In the genomic region with DNA sequence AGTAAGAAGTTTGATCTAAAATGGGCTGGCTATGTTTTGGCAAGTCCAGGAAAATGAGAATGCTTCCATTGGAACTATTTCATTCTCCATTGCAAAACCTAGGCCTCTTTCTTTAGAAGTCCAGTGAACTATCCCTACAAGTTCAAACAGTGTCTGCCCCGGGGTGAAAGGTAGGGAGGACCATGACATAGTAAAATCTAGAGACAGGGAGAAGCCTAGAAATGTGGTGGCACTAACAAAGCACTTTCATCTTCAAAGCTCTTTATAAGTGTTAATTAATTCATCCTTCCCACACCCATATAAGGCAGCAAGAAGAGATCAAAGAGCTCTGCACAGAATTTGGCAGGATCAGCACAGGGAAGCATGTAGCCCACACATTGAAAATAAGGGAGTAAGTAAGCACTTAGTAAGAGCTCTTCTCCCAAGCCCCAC, we compare ENCODE assay signal across 2 cellular contexts.
TF ChIP-seq lines count a peak whose summit lies in the region.

No MANE protein-coding gene starts in this region.

TF ChIP-seq in IMR-90, 13 proteins besides CTCF, POLR2A, EP300 and RAD21 (continued from another document):
- TF ChIP-seq MAFK (IDR thresholded peaks at IDR 0.05; ENCODE audit: low read depth, low read length) = no peak
- no peak for TF ChIP-seq RFX5 (IDR thresholded peaks at IDR 0.05; ENCODE audit: low read depth, low read length)
- TF ChIP-seq MXI1 (IDR thresholded peaks at IDR 0.05; ENCODE audit: borderline replicate concordance, low read depth, low read length) = no peak
- TF ChIP-seq MAZ (IDR thresholded peaks at IDR 0.05; ENCODE audit: borderline replicate concordance, low read depth, low read length) = no peak
- TF ChIP-seq FOS (IDR thresholded peaks at IDR 0.05; ENCODE audit: low read depth, low read length) = no peak
- TF ChIP-seq, protein P1, sequence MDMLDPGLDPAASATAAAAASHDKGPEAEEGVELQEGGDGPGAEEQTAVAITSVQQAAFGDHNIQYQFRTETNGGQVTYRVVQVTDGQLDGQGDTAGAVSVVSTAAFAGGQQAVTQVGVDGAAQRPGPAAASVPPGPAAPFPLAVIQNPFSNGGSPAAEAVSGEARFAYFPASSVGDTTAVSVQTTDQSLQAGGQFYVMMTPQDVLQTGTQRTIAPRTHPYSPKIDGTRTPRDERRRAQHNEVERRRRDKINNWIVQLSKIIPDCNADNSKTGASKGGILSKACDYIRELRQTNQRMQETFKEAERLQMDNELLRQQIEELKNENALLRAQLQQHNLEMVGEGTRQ (IDR thresholded peaks at IDR 0.05; ENCODE audit: low read depth, low read length) = no peak
- no peak for TF ChIP-seq BHLHE40 (IDR thresholded peaks at IDR 0.05; ENCODE audit: low read depth, low read length)
- no peak for TF ChIP-seq CHD1 (IDR thresholded peaks at IDR 0.05; ENCODE audit: low read depth, low read length)
- no peak for TF ChIP-seq NFE2L2 (IDR thresholded peaks at IDR 0.05; ENCODE audit: low read depth, low read length)
- TF ChIP-seq RCOR1 (IDR thresholded peaks at IDR 0.05; ENCODE audit: insufficient replicate concordance, low read length) = no peak
- TF ChIP-seq CEBPB (IDR thresholded peaks at IDR 0.05; ENCODE audit: low read depth, low read length) = no peak

TF ChIP-seq in liver, 16 proteins besides CTCF, POLR2A, EP300 and RAD21:
- TF ChIP-seq, protein P2, sequence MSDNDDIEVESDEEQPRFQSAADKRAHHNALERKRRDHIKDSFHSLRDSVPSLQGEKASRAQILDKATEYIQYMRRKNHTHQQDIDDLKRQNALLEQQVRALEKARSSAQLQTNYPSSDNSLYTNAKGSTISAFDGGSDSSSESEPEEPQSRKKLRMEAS (IDR thresholded peaks at IDR 0.05) = peak; percentile 25
- TF ChIP-seq JUND (IDR thresholded peaks at IDR 0.05) (peak in 1 of 2 donors; percentile 38), FOXA2 (IDR thresholded peaks at IDR 0.05) (no peak), TAF1 (conservative IDR thresholded peaks at IDR 0.05) (no peak), RXRA (IDR thresholded peaks at IDR 0.05) (peak; percentile 92), HNF4A (conservative IDR thresholded peaks at IDR 0.05) (peak; percentile 87 to 89), HNF4G (IDR thresholded peaks at IDR 0.05) (peak; percentile 28), YY1 (IDR thresholded peaks at IDR 0.05) (peak; percentile 79), SP1 (IDR thresholded peaks at IDR 0.05) (peak; percentile 69)
- TF ChIP-seq, protein P3, sequence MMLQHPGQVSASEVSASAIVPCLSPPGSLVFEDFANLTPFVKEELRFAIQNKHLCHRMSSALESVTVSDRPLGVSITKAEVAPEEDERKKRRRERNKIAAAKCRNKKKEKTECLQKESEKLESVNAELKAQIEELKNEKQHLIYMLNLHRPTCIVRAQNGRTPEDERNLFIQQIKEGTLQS (IDR thresholded peaks at IDR 0.05) = no peak
- TF ChIP-seq, protein P4, sequence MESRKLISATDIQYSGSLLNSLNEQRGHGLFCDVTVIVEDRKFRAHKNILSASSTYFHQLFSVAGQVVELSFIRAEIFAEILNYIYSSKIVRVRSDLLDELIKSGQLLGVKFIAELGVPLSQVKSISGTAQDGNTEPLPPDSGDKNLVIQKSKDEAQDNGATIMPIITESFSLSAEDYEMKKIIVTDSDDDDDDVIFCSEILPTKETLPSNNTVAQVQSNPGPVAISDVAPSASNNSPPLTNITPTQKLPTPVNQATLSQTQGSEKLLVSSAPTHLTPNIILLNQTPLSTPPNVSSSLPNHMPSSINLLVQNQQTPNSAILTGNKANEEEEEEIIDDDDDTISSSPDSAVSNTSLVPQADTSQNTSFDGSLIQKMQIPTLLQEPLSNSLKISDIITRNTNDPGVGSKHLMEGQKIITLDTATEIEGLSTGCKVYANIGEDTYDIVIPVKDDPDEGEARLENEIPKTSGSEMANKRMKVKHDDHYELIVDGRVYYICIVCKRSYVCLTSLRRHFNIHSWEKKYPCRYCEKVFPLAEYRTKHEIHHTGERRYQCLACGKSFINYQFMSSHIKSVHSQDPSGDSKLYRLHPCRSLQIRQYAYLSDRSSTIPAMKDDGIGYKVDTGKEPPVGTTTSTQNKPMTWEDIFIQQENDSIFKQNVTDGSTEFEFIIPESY (IDR thresholded peaks at IDR 0.05) = peak; percentile 22
- TF ChIP-seq, protein P5, sequence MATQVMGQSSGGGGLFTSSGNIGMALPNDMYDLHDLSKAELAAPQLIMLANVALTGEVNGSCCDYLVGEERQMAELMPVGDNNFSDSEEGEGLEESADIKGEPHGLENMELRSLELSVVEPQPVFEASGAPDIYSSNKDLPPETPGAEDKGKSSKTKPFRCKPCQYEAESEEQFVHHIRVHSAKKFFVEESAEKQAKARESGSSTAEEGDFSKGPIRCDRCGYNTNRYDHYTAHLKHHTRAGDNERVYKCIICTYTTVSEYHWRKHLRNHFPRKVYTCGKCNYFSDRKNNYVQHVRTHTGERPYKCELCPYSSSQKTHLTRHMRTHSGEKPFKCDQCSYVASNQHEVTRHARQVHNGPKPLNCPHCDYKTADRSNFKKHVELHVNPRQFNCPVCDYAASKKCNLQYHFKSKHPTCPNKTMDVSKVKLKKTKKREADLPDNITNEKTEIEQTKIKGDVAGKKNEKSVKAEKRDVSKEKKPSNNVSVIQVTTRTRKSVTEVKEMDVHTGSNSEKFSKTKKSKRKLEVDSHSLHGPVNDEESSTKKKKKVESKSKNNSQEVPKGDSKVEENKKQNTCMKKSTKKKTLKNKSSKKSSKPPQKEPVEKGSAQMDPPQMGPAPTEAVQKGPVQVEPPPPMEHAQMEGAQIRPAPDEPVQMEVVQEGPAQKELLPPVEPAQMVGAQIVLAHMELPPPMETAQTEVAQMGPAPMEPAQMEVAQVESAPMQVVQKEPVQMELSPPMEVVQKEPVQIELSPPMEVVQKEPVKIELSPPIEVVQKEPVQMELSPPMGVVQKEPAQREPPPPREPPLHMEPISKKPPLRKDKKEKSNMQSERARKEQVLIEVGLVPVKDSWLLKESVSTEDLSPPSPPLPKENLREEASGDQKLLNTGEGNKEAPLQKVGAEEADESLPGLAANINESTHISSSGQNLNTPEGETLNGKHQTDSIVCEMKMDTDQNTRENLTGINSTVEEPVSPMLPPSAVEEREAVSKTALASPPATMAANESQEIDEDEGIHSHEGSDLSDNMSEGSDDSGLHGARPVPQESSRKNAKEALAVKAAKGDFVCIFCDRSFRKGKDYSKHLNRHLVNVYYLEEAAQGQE (IDR thresholded peaks at IDR 0.05) = peak; percentile 30
